In genomic region chr7:45972629-45973312, GRCh38 we compare ENCODE assay signal across 1 cellular context.
TF ChIP-seq lines count a peak whose summit lies in the region.

No MANE protein-coding gene starts in this region.

TF ChIP-seq in IMR-90, 13 proteins besides CTCF, POLR2A, EP300 and RAD21 (continued from another document):
- no peak for TF ChIP-seq ELK1 (IDR thresholded peaks at IDR 0.05; ENCODE audit: borderline replicate concordance, low read depth, low read length)
- TF ChIP-seq MXI1 (IDR thresholded peaks at IDR 0.05; ENCODE audit: borderline replicate concordance, low read depth, low read length): no peak
- TF ChIP-seq RCOR1 (IDR thresholded peaks at IDR 0.05; ENCODE audit: insufficient replicate concordance, low read length): no peak
- no peak for TF ChIP-seq MAZ (IDR thresholded peaks at IDR 0.05; ENCODE audit: borderline replicate concordance, low read depth, low read length)
- no peak for TF ChIP-seq RFX5 (IDR thresholded peaks at IDR 0.05; ENCODE audit: low read depth, low read length)
- no peak for TF ChIP-seq NFE2L2 (IDR thresholded peaks at IDR 0.05; ENCODE audit: low read depth, low read length)
- no peak for TF ChIP-seq MAFK (IDR thresholded peaks at IDR 0.05; ENCODE audit: low read depth, low read length)
